Comparison of ENCODE assay signal across 9 cellular contexts in the genomic region with DNA sequence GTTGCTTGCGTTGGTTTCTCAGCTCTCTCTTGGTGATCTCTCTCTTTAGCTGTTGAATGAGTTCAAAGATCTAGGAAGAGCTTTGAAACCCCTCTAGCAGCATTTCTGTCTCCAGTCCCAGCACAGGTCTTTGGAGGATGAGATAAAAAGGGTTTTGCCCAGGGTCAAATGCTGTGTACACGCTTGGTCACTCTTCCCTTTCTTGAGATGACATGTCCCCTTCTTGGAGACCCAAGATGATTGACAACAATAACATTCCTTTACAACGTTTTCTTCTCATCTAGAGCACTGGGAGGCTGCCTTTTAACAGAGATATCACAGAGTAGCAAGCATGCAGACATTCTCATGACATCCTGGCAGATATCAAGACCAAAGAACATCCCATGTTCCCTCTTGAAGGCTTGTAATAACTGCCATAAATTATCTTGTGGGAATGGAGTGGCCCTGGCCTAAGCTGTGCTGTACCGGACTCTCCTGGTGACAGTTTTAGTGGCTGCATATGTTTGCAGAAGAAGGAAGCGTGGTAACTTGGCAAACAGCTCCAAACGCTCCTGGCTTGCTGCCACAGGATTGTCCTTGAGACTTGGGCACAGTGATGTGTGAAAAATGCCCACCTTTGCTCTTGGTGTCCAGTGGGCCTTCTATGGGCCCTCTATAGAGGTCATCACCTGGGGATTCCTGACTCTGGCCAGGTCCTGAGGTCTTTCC.
A peak's percentile ranks its signal among the peaks of the same experiment; 100 is the strongest.
DNase-seq lines count a peak whose midpoint lies in the region; ATAC-seq and TF ChIP-seq lines count a peak whose summit lies in the region.
"Had no signal": no experiment of that assay in that cellular context is flagged by ENCODE, and none has a peak within 500 bp of the region (broad histone marks: within the 10 kb centered on the region; RNA-seq: fewer than 3 reads in every experiment).

No MANE protein-coding gene starts in this region.

- no peaks in the 10 kb centered on the region for H3K9me3 ChIP-seq in upper lobe of right lung

- intact Hi-C loops in Right ventricle myocardium superior (cut with DNase I) (no loop called here), cardiac septum (cut with DNase I) (no loop called here), left ventricle myocardium superior (cut with micrococcal nuclease) (no loop called here), upper lobe of right lung (cut with DNase I) (no loop called here)

- no peaks in the 10 kb centered on the region for H3K27me3 ChIP-seq in upper lobe of right lung

- DNase-seq in Right ventricle myocardium superior (peak; percentile 59), cardiac septum (ENCODE audit: low spot score) (no peak), NCI-H510A treated with DMSO at 0.1 percent for 48 hours (lab: John Stamatoyannopoulos, UW) (peak; percentile 69), left ventricle myocardium superior (peak; percentile 58), upper lobe of right lung (no peak)
- DNase-seq: activated effector memory CD4-positive, alpha-beta T cell treated with Interleukin-2 at 50 U/mL for 16 hours had no signal

- H3K27ac ChIP-seq in upper lobe of right lung: no peak overlapping the region

- peaks cover 5% of the 10 kb centered on the region for H3K4me1 ChIP-seq in upper lobe of right lung

- no peak for TF ChIP-seq CTCF in upper lobe of right lung (IDR thresholded peaks at IDR 0.05)

- TF ChIP-seq POLR2A in GM18505 (IDR thresholded peaks at IDR 0.05; ENCODE audit: borderline replicate concordance, extremely low read depth, insufficient read depth, insufficient read length): no peak

- peak; percentile 60 for ATAC-seq in Right ventricle myocardium superior (ENCODE audit: poor library complexity)
- peak; percentile 74 for ATAC-seq in left ventricle myocardium superior
- ATAC-seq in upper lobe of right lung: peak; percentile 51
- ATAC-seq in HG02759 (IDR thresholded peaks at IDR 0.05; ENCODE audit: unreplicated experiment): no peak
- no peak for ATAC-seq in GM18505 (IDR thresholded peaks at IDR 0.05; ENCODE audit: unreplicated experiment)
- no peak for ATAC-seq in GM18861 (IDR thresholded peaks at IDR 0.05; ENCODE audit: unreplicated experiment)

- no peak overlapping the region for H3K4me3 ChIP-seq in upper lobe of right lung

- no peaks in the 10 kb centered on the region for H3K36me3 ChIP-seq in upper lobe of right lung

Comparison
In these comparisons a context has a peak if more than half of its experiments do, and no peak if none do; other contexts are left out.
1. DNase-seq: peak in Right ventricle myocardium superior (single experiment), NCI-H510A treated with DMSO at 0.1 percent for 48 hours (single experiment) and left ventricle myocardium superior (single experiment); none in cardiac septum (single experiment) and upper lobe of right lung (single experiment).
2. ATAC-seq: peak in Right ventricle myocardium superior (single experiment), left ventricle myocardium superior (single experiment) and upper lobe of right lung (single experiment); none in HG02759 (single experiment), GM18505 (single experiment) and GM18861 (single experiment).